ENCODE assay signal across 16 cellular contexts in genomic region chr16:860891-861290, GRCh38.
DNase-seq lines count a peak whose midpoint lies in the region; ATAC-seq and TF ChIP-seq lines count a peak whose summit lies in the region.
"Had no signal": no experiment of that assay in that cellular context is flagged by ENCODE, and none has a peak within 500 bp of the region (broad histone marks: within the 10 kb centered on the region; RNA-seq: fewer than 3 reads in every experiment).

No MANE protein-coding gene starts in this region.

- H3K4me3 ChIP-seq in right cardiac atrium (ENCODE audit: low read length), result no peak overlapping the region
- H3K4me3 ChIP-seq in mucosa of descending colon, result no peak overlapping the region
- H3K4me3 ChIP-seq: BLaER1, GM23338 had no signal

- H3K27me3 ChIP-seq in right cardiac atrium (ENCODE audit: control insufficient read depth, insufficient read depth), result no peaks in the 10 kb centered on the region
- H3K27me3 ChIP-seq: BLaER1 had no signal

- H3K4me1 ChIP-seq in right cardiac atrium (ENCODE audit: control insufficient read depth, insufficient read depth, low read length) (no peaks in the 10 kb centered on the region), mucosa of descending colon (ENCODE audit: low read depth) (no peaks in the 10 kb centered on the region)
- H3K4me1 ChIP-seq: BLaER1, Caco-2 had no signal

- 84% methylated on average over 10 of the region's 10 CpGs for WGBS in right cardiac atrium

- H3K36me3 ChIP-seq in mucosa of descending colon (ENCODE audit: low read depth), result no peaks in the 10 kb centered on the region

- intact Hi-C loops in Right ventricle myocardium inferior (cut with DNase I), result no loop called here
- intact Hi-C loops in right cardiac atrium (cut with DNase I), result no loop called here
- intact Hi-C loops in mucosa of descending colon (cut with DNase I, micrococcal nuclease), result no loop called here

- ATAC-seq in Right ventricle myocardium inferior (no peak), right cardiac atrium (no peak), mucosa of descending colon (no peak), GM21786 (IDR thresholded peaks at IDR 0.05; ENCODE audit: unreplicated experiment) (no peak)
- ATAC-seq: GM23338 had no signal

- H3K9me3 ChIP-seq in right cardiac atrium (ENCODE audit: control insufficient read depth, low read length) (no peaks in the 10 kb centered on the region), mucosa of descending colon (no peaks in the 10 kb centered on the region)

- no peak for TF ChIP-seq CTCF in mucosa of descending colon (IDR thresholded peaks at IDR 0.05)

- no peak overlapping the region for H3K27ac ChIP-seq in right cardiac atrium (ENCODE audit: low read length)
- H3K27ac ChIP-seq: BLaER1 had no signal

- peak; percentile 2 for DNase-seq in Right ventricle myocardium inferior (ENCODE audit: missing footprints)
- no peak for DNase-seq in right cardiac atrium
- peak in 2 of 3 donors; percentile 7 to 8 for DNase-seq in mucosa of descending colon
- DNase-seq in putamen (ENCODE audit: low spot score), result peak; percentile 71
- DNase-seq in T-helper 2 cell, result no peak
- DNase-seq in Kasumi-1 (lab: John Stamatoyannopoulos, UW), result no peak
- DNase-seq: 8988T; AML-193; Caco-2; CD8-positive, alpha-beta memory T cell; GF-D8; H7; IMR-90 had no signal

Comparison
In these comparisons a context has a peak if more than half of its experiments do, and no peak if none do; other contexts are left out.
1. DNase-seq: peak in Right ventricle myocardium inferior (single experiment), mucosa of descending colon (2 of 3) and putamen (single experiment); none in right cardiac atrium (0 of 3), T-helper 2 cell (0 of 5) and Kasumi-1 (0 of 2).